8 cellular contexts compared by ENCODE assay signal in the genomic region with DNA sequence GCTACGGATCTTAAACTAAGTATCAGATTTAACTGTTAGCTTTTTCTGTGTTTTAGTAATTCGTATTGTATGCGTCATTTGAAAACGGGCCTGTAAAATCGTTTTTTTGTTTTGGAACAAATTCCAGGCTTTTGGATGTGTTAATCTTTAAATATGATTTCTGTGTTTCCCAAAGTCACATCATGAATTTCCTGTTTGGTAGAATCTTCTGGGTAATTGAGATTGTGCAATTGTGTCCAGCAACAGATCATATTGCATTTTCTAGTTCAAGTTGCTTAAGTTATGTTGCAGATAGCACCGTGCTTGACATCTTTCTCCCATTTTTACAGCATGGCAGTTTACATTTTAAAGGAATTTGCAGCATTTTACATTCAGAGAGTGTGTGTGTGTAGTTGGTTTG. TPM values are rescaled to one million over a fixed set of nuclear protein-coding genes. Genes with fewer than 3 reads are reported as not detected.
DNase-seq lines count a peak whose midpoint lies in the region; ATAC-seq and TF ChIP-seq lines count a peak whose summit lies in the region.

No MANE protein-coding gene starts in this region.

- no peaks in the 10 kb centered on the region for H3K9me3 Mint-ChIP-seq in activated CD8-positive, alpha-beta memory T cell treated with anti-CD3 and anti-CD28 coated beads, Interleukin-2, amount 10 ng/mL, durations not matched to agents 7 days and 5 days (ENCODE audit: low read depth)
- no peaks in the 10 kb centered on the region for H3K9me3 Mint-ChIP-seq in progenitor cell of endocrine pancreas (ENCODE audit: low read depth)

- peak overlapping the region; percentile 93 for H3K4me3 Mint-ChIP-seq in activated CD8-positive, alpha-beta memory T cell treated with anti-CD3 and anti-CD28 coated beads, Interleukin-2, amount 10 ng/mL, durations not matched to agents 7 days and 5 days
- peak overlapping the region; percentile 85 for H3K4me3 Mint-ChIP-seq in progenitor cell of endocrine pancreas (ENCODE audit: low read depth)

- no peak for DNase-seq in activated CD8-positive, alpha-beta memory T cell treated with anti-CD3 and anti-CD28 coated beads, Interleukin-2, amount 10 ng/mL, durations not matched to agents 7 days and 5 days
- DNase-seq in activated CD8-positive, alpha-beta memory T cell treated with anti-CD3 and anti-CD28 coated beads for 24 hours: no peak
- DNase-seq in RKO (ENCODE audit: low spot score): peak; percentile 66
- peak; percentile 84 for DNase-seq in epithelial cell of esophagus (ENCODE audit: low read depth)
- DNase-seq in progenitor cell of endocrine pancreas (ENCODE audit: low spot score, unreplicated experiment): no peak
- no peak for DNase-seq in activated gamma-delta T cell (lab: John Stamatoyannopoulos, UW)

- H3K27me3 Mint-ChIP-seq in activated CD8-positive, alpha-beta memory T cell treated with anti-CD3 and anti-CD28 coated beads, Interleukin-2, amount 10 ng/mL, durations not matched to agents 7 days and 5 days: peaks cover 18% of the 10 kb centered on the region
- peaks cover 11% of the 10 kb centered on the region for H3K27me3 Mint-ChIP-seq in progenitor cell of endocrine pancreas

- CTCF ChIA-PET in activated CD8-positive, alpha-beta memory T cell treated with anti-CD3 and anti-CD28 coated beads, Interleukin-2, amount 10 ng/mL, durations not matched to agents 7 days and 5 days (lab: Charles Lee): interaction anchor here (0.8 to 5.8 kb wide), 15 partner anchors 8 to 330 kb away, joined by 3 to 114 read pairs (median 10); no protein-coding TSS in a partner anchor

- no peak for ATAC-seq in activated CD8-positive, alpha-beta memory T cell treated with anti-CD3 and anti-CD28 coated beads, Interleukin-2, amount 10 ng/mL, durations not matched to agents 7 days and 5 days
- ATAC-seq in GM18498 (IDR thresholded peaks at IDR 0.05; ENCODE audit: unreplicated experiment) (no peak), GM21515 (IDR thresholded peaks at IDR 0.05; ENCODE audit: unreplicated experiment) (no peak)

- H3K36me3 Mint-ChIP-seq in activated CD8-positive, alpha-beta memory T cell treated with anti-CD3 and anti-CD28 coated beads, Interleukin-2, amount 10 ng/mL, durations not matched to agents 7 days and 5 days: peaks cover 18% of the 10 kb centered on the region
- H3K36me3 Mint-ChIP-seq in progenitor cell of endocrine pancreas (ENCODE audit: insufficient read depth): peaks cover 1% of the 10 kb centered on the region

- peaks cover 49% of the 10 kb centered on the region for H3K4me1 Mint-ChIP-seq in activated CD8-positive, alpha-beta memory T cell treated with anti-CD3 and anti-CD28 coated beads, Interleukin-2, amount 10 ng/mL, durations not matched to agents 7 days and 5 days
- peaks cover 38% of the 10 kb centered on the region for H3K4me1 Mint-ChIP-seq in progenitor cell of endocrine pancreas (ENCODE audit: low read depth)

- no peak for TF ChIP-seq CTCF in epithelial cell of esophagus (IDR thresholded peaks at IDR 0.05; ENCODE audit: insufficient read depth, low read depth, low read length, missing control alignments)
- TF ChIP-seq CTCF in progenitor cell of endocrine pancreas (IDR thresholded peaks at IDR 0.05; ENCODE audit: unreplicated experiment): no peak

- H3K27ac Mint-ChIP-seq in activated CD8-positive, alpha-beta memory T cell treated with anti-CD3 and anti-CD28 coated beads, Interleukin-2, amount 10 ng/mL, durations not matched to agents 7 days and 5 days: peak overlapping the region; percentile 93
- H3K27ac Mint-ChIP-seq in progenitor cell of endocrine pancreas: peak overlapping the region; percentile 90

- H3K4me3 ChIP-seq in epithelial cell of esophagus (ENCODE audit: low read length): peak overlapping the region; percentile 94

RNA-seq across cellular contexts. Expression of gene MAPK14, which starts 1.9 kb away (rescaled TPM):
- 10 to 100 TPM; 52.8 to 65.7 TPM for total RNA-seq in activated CD8-positive, alpha-beta memory T cell treated with anti-CD3 and anti-CD28 coated beads, Interleukin-2, amount 10 ng/mL, durations not matched to agents 7 days and 5 days
- 43.3 and 43.7 TPM in 2 replicates for total RNA-seq in progenitor cell of endocrine pancreas

RNA-seq across cellular contexts. Expression of gene SLC26A8, which starts 5.0 kb away (rescaled TPM):
- total RNA-seq in activated CD8-positive, alpha-beta memory T cell treated with anti-CD3 and anti-CD28 coated beads, Interleukin-2, amount 10 ng/mL, durations not matched to agents 7 days and 5 days: not detected
- total RNA-seq in progenitor cell of endocrine pancreas: not detected in 2 replicates

Comparison
In these comparisons a context has a peak if more than half of its experiments do, and no peak if none do; other contexts are left out.
1. DNase-seq: peak in RKO (single experiment) and epithelial cell of esophagus (single experiment); none in activated CD8-positive, alpha-beta memory T cell treated with anti-CD3 and anti-CD28 coated beads, Interleukin-2, amount 10 ng/mL, durations not matched to agents 7 days and 5 days (single experiment), activated CD8-positive, alpha-beta memory T cell treated with anti-CD3 and anti-CD28 coated beads for 24 hours (single experiment), progenitor cell of endocrine pancreas (single experiment) and activated gamma-delta T cell (single experiment).